In genomic region chr12:31715283-31715825, GRCh38 we compare ENCODE assay signal across 8 cellular contexts. TPM values are rescaled to one million over a fixed set of nuclear protein-coding genes. Genes with fewer than 3 reads are reported as not detected.
DNase-seq lines count a peak whose midpoint lies in the region; ATAC-seq, FAIRE-seq and TF ChIP-seq lines count a peak whose summit lies in the region.

No MANE protein-coding gene starts in this region.

- H3K9me3 ChIP-seq in body of pancreas (no peaks in the 10 kb centered on the region), pancreas (no peaks in the 10 kb centered on the region)

- FAIRE-seq in pancreas (lab: Jason Lieb, UNC), result no peak

- no peaks in the 10 kb centered on the region for H3K27me3 ChIP-seq in body of pancreas
- H3K27me3 ChIP-seq in pancreas, result no peaks in the 10 kb centered on the region

- H3K36me3 ChIP-seq in body of pancreas (replicated peaks in 1 of 2; ENCODE audit: insufficient read depth in 1 of 2, low read depth in 2 of 2) (no peaks in the 10 kb centered on the region), pancreas (no peaks in the 10 kb centered on the region)

- no peak for TF ChIP-seq CTCF in body of pancreas (IDR thresholded peaks at IDR 0.05)
- no peak for TF ChIP-seq CTCF in pancreas (IDR thresholded peaks at IDR 0.05)

- intact Hi-C loops in body of pancreas (cut with DNase I) (no loop called here), pancreas (cut with DNase I) (no loop called here)

- 50 to 60% methylated on average over 5 of the region's 5 CpGs for WGBS in body of pancreas, 2 donors
- 58 to 60% methylated on average over 5 of the region's 5 CpGs for WGBS in pancreas, 2 donors

- no peak overlapping the region for H3K4me3 ChIP-seq in body of pancreas
- H3K4me3 ChIP-seq in pancreas, result no peak overlapping the region

- H3K27ac ChIP-seq in body of pancreas (peak overlapping the region in 2 of 4 donors; percentile 59 to 72), pancreas (peak overlapping the region in 3 of 4 donors; percentile 3 to 48 (median 35))

- H3K4me1 ChIP-seq in body of pancreas, result no peaks in the 10 kb centered on the region
- no peaks in the 10 kb centered on the region for H3K4me1 ChIP-seq in pancreas

- ATAC-seq in HG03565 (IDR thresholded peaks at IDR 0.05; ENCODE audit: unreplicated experiment) (peak; percentile 90), body of pancreas (peak; percentile 62), pancreas (peak in 3 of 4 donors; percentile 66 to 83 (median 74))

- DNase-seq in AML-193 (lab: John Stamatoyannopoulos, UW) (peak; percentile 38 to 60), GM19240 (ENCODE audit: insufficient read length, low spot score) (peak; percentile 20), body of pancreas (no peak), pancreas (no peak), activated gamma-delta T cell treated with Interleukin-2 at 50 U/mL for 16 hours (no peak), NCI-H1436 treated with DMSO at 0.1 percent for 48 hours (lab: John Stamatoyannopoulos, UW) (no peak), NCI-H1417 treated with DMSO at 0.1 percent for 48 hours (lab: John Stamatoyannopoulos, UW) (no peak)

- no peak for TF ChIP-seq POLR2A in body of pancreas (IDR thresholded peaks at IDR 0.05)

RNA-seq across cellular contexts. Expression of gene AMN1, which starts 13.5 kb away (rescaled TPM):
- total RNA-seq in body of pancreas (10 to 100 TPM in 1 of 2 donors, 1 to 10 TPM in 1; 6.5 to 13.2 TPM), pancreas (1 to 10 TPM; 3.5 to 6.1 (median 4.8) TPM)
- 1 to 10 TPM; 4.7 to 8.4 TPM for polyA plus RNA-seq in pancreas

RNA-seq across cellular contexts. Expression of gene ETFBKMT, which starts 55.9 kb away (rescaled TPM):
- 1 to 10 TPM; 2.9 to 4.9 TPM for total RNA-seq in body of pancreas
- 1 to 10 TPM; 2.0 to 4.6 (median 3.1) TPM for total RNA-seq in pancreas
- polyA plus RNA-seq in pancreas, result 1 to 10 TPM; 1.8 to 2.8 TPM

Comparison
In these comparisons a context has a peak if more than half of its experiments do, and no peak if none do; other contexts are left out.
1. DNase-seq: peak in AML-193 (2 of 2) and GM19240 (single experiment); none in body of pancreas (0 of 4), pancreas (0 of 6), activated gamma-delta T cell treated with Interleukin-2 at 50 U/mL for 16 hours (single experiment), NCI-H1436 treated with DMSO at 0.1 percent for 48 hours (single experiment) and NCI-H1417 treated with DMSO at 0.1 percent for 48 hours (single experiment).
2. Peak in every context shown above with its lines, with median percentiles within 50 percentile points of each other: ATAC-seq.